Comparison of ENCODE assay signal across 8 cellular contexts in the genomic region with DNA sequence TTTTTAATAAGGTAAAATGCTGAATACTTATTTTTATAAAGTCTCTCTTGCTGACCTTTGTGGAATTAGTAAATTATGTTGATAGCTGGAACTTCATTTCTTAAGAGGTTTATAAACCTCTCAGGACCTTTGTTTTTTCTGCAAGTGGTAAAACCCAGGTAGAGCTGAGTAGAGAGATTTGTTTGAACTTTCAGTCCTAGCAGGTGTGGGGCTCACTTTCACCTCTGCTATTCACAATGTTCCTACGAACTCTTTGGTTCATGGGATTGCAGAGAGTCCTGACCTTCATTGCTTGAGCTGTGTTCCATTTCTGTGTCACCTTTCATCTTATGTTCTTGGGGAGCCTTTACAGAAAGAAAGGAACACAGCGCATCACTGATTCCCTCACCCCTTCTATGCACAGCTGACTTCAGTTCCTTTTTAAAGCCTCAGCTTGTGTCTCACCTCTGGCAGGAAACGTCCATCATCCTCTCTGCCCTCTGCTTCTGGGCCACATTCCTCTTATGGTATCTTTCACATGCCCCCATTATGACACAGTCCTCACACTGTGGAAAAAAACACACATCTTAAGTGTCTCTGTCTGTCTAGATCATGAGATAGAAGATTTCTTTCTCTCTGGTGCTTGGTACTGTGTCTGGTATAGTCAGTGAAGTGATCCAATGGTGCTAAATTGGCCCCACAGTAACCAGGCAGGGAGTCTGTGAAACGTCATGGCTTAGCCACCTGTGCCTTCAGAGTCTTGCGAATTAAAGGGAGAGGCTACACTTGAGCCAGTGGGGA.
DNase-seq lines count a peak whose midpoint lies in the region; ATAC-seq lines count a peak whose summit lies in the region.

No MANE protein-coding gene starts in this region.

- peak; percentile 13 for DNase-seq in stimulated activated CD4-positive, alpha-beta T cell treated with anti-CD3 and anti-CD28 coated beads, Interleukin-1b, Interleukin-23, amount 100 ng/mL, for 48 hours
- no peak for DNase-seq in stimulated activated CD4-positive, alpha-beta T cell treated with anti-CD3 and anti-CD28 coated beads, Interleukin-4, amount 100 ng/mL, for 1 hour
- DNase-seq in activated CD8-positive, alpha-beta T cell treated with anti-CD3 and anti-CD28 coated beads, Interleukin-2, amount 10 ng/mL, durations not matched to agents 7 days and 5 days, result peak; percentile 45
- DNase-seq in midbrain (lab: John Stamatoyannopoulos, UW) (no peak), SW480 (ENCODE audit: low spot score) (no peak), NCI-H2196 (lab: John Stamatoyannopoulos, UW; ENCODE audit: unreplicated experiment) (no peak), glomerular visceral epithelial cell (ENCODE audit: extremely low spot score) (no peak)

- peak; percentile 95 for ATAC-seq in HG03139 (IDR thresholded peaks at IDR 0.05; ENCODE audit: unreplicated experiment)
- ATAC-seq in activated CD8-positive, alpha-beta T cell treated with anti-CD3 and anti-CD28 coated beads, Interleukin-2, amount 10 ng/mL, durations not matched to agents 7 days and 5 days, result peak; percentile 82

- CTCF ChIA-PET in activated CD8-positive, alpha-beta T cell treated with anti-CD3 and anti-CD28 coated beads, Interleukin-2, amount 10 ng/mL, durations not matched to agents 7 days and 5 days (lab: Charles Lee), result interaction anchor here (0.8 to 1.1 kb wide), 4 partner anchors 14 to 54 kb away, joined by 3 to 4 read pairs (median 3); no protein-coding TSS in a partner anchor

- POLR2A ChIA-PET in activated CD8-positive, alpha-beta T cell treated with anti-CD3 and anti-CD28 coated beads, Interleukin-2, amount 10 ng/mL, durations not matched to agents 7 days and 5 days (lab: Charles Lee), result no interaction called here

- H3K27ac Mint-ChIP-seq in activated CD8-positive, alpha-beta T cell treated with anti-CD3 and anti-CD28 coated beads, Interleukin-2, amount 10 ng/mL, durations not matched to agents 7 days and 5 days, result peak overlapping the region; percentile 72

- peaks cover 24% of the 10 kb centered on the region for H3K4me1 Mint-ChIP-seq in activated CD8-positive, alpha-beta T cell treated with anti-CD3 and anti-CD28 coated beads, Interleukin-2, amount 10 ng/mL, durations not matched to agents 7 days and 5 days (ENCODE audit: low read depth)

- H3K27me3 Mint-ChIP-seq in activated CD8-positive, alpha-beta T cell treated with anti-CD3 and anti-CD28 coated beads, Interleukin-2, amount 10 ng/mL, durations not matched to agents 7 days and 5 days (ENCODE audit: low read depth), result no peaks in the 10 kb centered on the region

- H3K9me3 Mint-ChIP-seq in activated CD8-positive, alpha-beta T cell treated with anti-CD3 and anti-CD28 coated beads, Interleukin-2, amount 10 ng/mL, durations not matched to agents 7 days and 5 days (ENCODE audit: insufficient read depth), result peaks cover 10% of the 10 kb centered on the region

- H3K36me3 Mint-ChIP-seq in activated CD8-positive, alpha-beta T cell treated with anti-CD3 and anti-CD28 coated beads, Interleukin-2, amount 10 ng/mL, durations not matched to agents 7 days and 5 days (ENCODE audit: low read depth), result peaks cover 12% of the 10 kb centered on the region

- no peak overlapping the region for H3K4me3 Mint-ChIP-seq in activated CD8-positive, alpha-beta T cell treated with anti-CD3 and anti-CD28 coated beads, Interleukin-2, amount 10 ng/mL, durations not matched to agents 7 days and 5 days

Comparison
In these comparisons a context has a peak if more than half of its experiments do, and no peak if none do; other contexts are left out.
1. DNase-seq: peak in stimulated activated CD4-positive, alpha-beta T cell treated with anti-CD3 and anti-CD28 coated beads, Interleukin-1b, Interleukin-23, amount 100 ng/mL, for 48 hours (single experiment) and activated CD8-positive, alpha-beta T cell treated with anti-CD3 and anti-CD28 coated beads, Interleukin-2, amount 10 ng/mL, durations not matched to agents 7 days and 5 days (single experiment); none in stimulated activated CD4-positive, alpha-beta T cell treated with anti-CD3 and anti-CD28 coated beads, Interleukin-4, amount 100 ng/mL, for 1 hour (single experiment), midbrain (single experiment), SW480 (single experiment), NCI-H2196 (single experiment) and glomerular visceral epithelial cell (single experiment).